8 cellular contexts compared by ENCODE assay signal in genomic region chr7:143287935-143288826, GRCh38. TPM values are rescaled to one million over a fixed set of nuclear protein-coding genes. Genes with fewer than 3 reads are reported as not detected.
DNase-seq lines count a peak whose midpoint lies in the region; ATAC-seq, FAIRE-seq and TF ChIP-seq lines count a peak whose summit lies in the region.

Gene CASP2, plus strand, starts transcription at chr7:143288351. Its CDS starts 105 bp downstream, at chr7:143288456.

- FAIRE-seq in GM18507 (lab: Jason Lieb, UNC): peak; percentile 92

- DNase-seq in GM18507 (ENCODE audit: extremely low spot score, insufficient read length, low read depth): peak; percentile 100
- DNase-seq in NCI-H1930 (lab: John Stamatoyannopoulos, UW): peak; percentile 93 to 96
- DNase-seq in ascending aorta (ENCODE audit: low spot score in 2 of 2): peak; percentile 93 to 99
- peak; percentile 99 to 100 (median 99) for DNase-seq in right cardiac atrium
- peak; percentile 98 for DNase-seq in putamen (ENCODE audit: low spot score)
- peak; percentile 97 to 98 for DNase-seq in uterus

- peaks cover 3 to 11% of the 10 kb centered on the region in 2 donors for H3K4me1 ChIP-seq in ascending aorta
- no peaks in the 10 kb centered on the region for H3K4me1 ChIP-seq in right cardiac atrium (ENCODE audit: control insufficient read depth, insufficient read depth, low read length)
- peaks cover 6 to 8% of the 10 kb centered on the region in 2 donors for H3K4me1 ChIP-seq in uterus

- intact Hi-C loops in T-helper 2 cell treated with Interferon-gamma antibody and Interleukin-4, amounts not matched to agents 100 ng/mL and 5 ng/mL, for 36 hours (cut with micrococcal nuclease): loop anchor here (1.0 kb wide), 6 partner anchors 25 to 479 kb away; partner anchors contain the start of genes GSTK1 and ZYX
- intact Hi-C loops in ascending aorta (cut with DNase I) (loop anchor here (1.0 to 5.0 kb wide), 7 partner anchors 25 to 614 kb away; partner anchors contain the start of genes FAM131B, GSTK1 and TCAF1), right cardiac atrium (cut with DNase I) (no loop called here), uterus (cut with DNase I; ENCODE audit: low total_unique reads) (no loop called here)

- ATAC-seq in HG02973 (IDR thresholded peaks at IDR 0.05; ENCODE audit: unreplicated experiment) (peak; percentile 89), right cardiac atrium (peak; percentile 99)

- no peaks in the 10 kb centered on the region for H3K9me3 ChIP-seq in ascending aorta
- H3K9me3 ChIP-seq in right cardiac atrium (ENCODE audit: control insufficient read depth, low read length): no peaks in the 10 kb centered on the region
- H3K9me3 ChIP-seq in uterus: no peaks in the 10 kb centered on the region

- TF ChIP-seq POLR2A in uterus (IDR thresholded peaks at IDR 0.05): peak; percentile 47 to 79

- whole genome bisulfite sequencing in right cardiac atrium: 2% methylated on average over 84 of the region's 84 CpGs

- H3K36me3 ChIP-seq in ascending aorta (peaks cover 13 to 14% of the 10 kb centered on the region in 2 donors), uterus (no peaks in the 10 kb centered on the region)

- H3K27ac ChIP-seq in ascending aorta (peak within 1 kb of the TSS; percentile 94), right cardiac atrium (ENCODE audit: low read length) (peak within 1 kb of the TSS; percentile 80), uterus (peak within 1 kb of the TSS; percentile 85 to 88)

- H3K4me3 ChIP-seq in ascending aorta: peak within 1 kb of the TSS; percentile 89 to 93
- peak within 1 kb of the TSS; percentile 68 for H3K4me3 ChIP-seq in right cardiac atrium (ENCODE audit: low read length)
- H3K4me3 ChIP-seq in uterus: peak within 1 kb of the TSS; percentile 79 to 85

- TF ChIP-seq CTCF in ascending aorta (IDR thresholded peaks at IDR 0.05) (peak; percentile 25 to 59 (median 48)), uterus (IDR thresholded peaks at IDR 0.05) (peak; percentile 19 to 49 (median 26))

- H3K27me3 ChIP-seq in ascending aorta: no peaks in the 10 kb centered on the region
- no peaks in the 10 kb centered on the region for H3K27me3 ChIP-seq in right cardiac atrium (ENCODE audit: control insufficient read depth, insufficient read depth)
- H3K27me3 ChIP-seq in uterus: no peaks in the 10 kb centered on the region

RNA-seq across cellular contexts. Expression of gene CASP2, which starts in this region (rescaled TPM):
- 118 and 124 TPM in 2 replicates for total RNA-seq in T-helper 2 cell treated with Interferon-gamma antibody and Interleukin-4, amounts not matched to agents 100 ng/mL and 5 ng/mL, for 36 hours
- total RNA-seq in ascending aorta (13.7 TPM), right cardiac atrium (10 to 100 TPM in 3 of 4 donors, 1 to 10 TPM in 1; 9.2 to 10.6 (median 10.2) TPM), uterus (10 to 100 TPM in 3 of 4 donors, 1 to 10 TPM in 1; 4.1 to 32.2 (median 24.5) TPM)
- polyA plus RNA-seq in right cardiac atrium: 4.5 TPM

Comparison
In these comparisons a context has a peak if more than half of its experiments do, and no peak if none do; other contexts are left out.
1. Peak in every context shown above with its lines: DNase-seq, ATAC-seq, H3K4me3 ChIP-seq and H3K27ac ChIP-seq.
2. intact Hi-C loops: an anchor here in T-helper 2 cell treated with Interferon-gamma antibody and Interleukin-4, amounts not matched to agents 100 ng/mL and 5 ng/mL, for 36 hours (1.0 kb wide) and ascending aorta (1.0 to 5.0 kb wide); none called in right cardiac atrium and uterus.